In the genomic region with DNA sequence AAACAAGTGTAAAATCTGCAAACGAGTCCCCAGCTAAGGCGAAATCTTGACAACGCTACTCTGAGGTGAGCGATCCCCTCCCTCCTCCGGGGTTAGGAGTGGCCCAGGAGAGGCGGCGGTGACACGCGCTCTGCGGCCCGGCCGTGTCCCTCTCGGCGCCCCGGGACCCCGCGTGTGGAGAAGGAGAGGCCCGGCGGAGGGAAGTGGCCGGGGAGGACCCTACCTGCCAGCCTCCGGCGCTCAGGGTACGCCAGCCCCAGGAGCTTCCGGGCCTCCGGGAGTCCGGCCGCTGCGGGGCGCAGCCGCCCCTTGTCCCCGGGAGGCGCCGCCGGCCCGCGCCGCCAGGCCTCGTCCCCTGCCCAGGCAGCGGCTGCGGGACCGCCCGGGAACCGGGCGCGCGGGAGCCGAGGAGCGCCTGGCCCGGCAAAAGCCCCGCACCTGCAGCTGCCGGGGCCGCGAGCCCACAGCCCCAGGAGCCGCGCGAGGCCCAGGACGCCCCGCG, we compare ENCODE assay signal across 8 cellular contexts. TPM values are rescaled to one million over a fixed set of nuclear protein-coding genes. Genes with fewer than 3 reads are reported as not detected.
A peak's percentile ranks its signal among the peaks of the same experiment; 100 is the strongest.
DNase-seq lines count a peak whose midpoint lies in the region; ATAC-seq and TF ChIP-seq lines count a peak whose summit lies in the region.

No MANE protein-coding gene starts in this region.

- peak overlapping the region; percentile 77 for H3K9ac ChIP-seq in OCI-LY3 (ENCODE audit: low read length)

- H4K20me1 ChIP-seq in OCI-LY3 (ENCODE audit: insufficient read depth, low read length), result peaks cover 29% of the 10 kb centered on the region

- TF ChIP-seq CTCF in OCI-LY3 (IDR thresholded peaks at IDR 0.05; ENCODE audit: low read depth, low read length), result peak; percentile 21; the same call in 1 of the 2 replicates

- DNase-seq in SIG-M5 treated with dmso at 0.1 percent for 504 hours (lab: John Stamatoyannopoulos, UW; ENCODE audit: unreplicated experiment) (peak; percentile 34), SIG-M5 (lab: John Stamatoyannopoulos, UW) (no peak), germinal center (ENCODE audit: low spot score) (peak; percentile 68)
- peak; percentile 25 for DNase-seq in activated effector memory CD4-positive, alpha-beta T cell treated with Interleukin-2 at 50 U/mL for 16 hours

- ATAC-seq in HG02870 (IDR thresholded peaks at IDR 0.05; ENCODE audit: unreplicated experiment), result peak; percentile 28

- H3K9me3 ChIP-seq in OCI-LY3 (ENCODE audit: insufficient read depth, low read length), result no peaks in the 10 kb centered on the region
- H3K9me3 ChIP-seq in neuron (ENCODE audit: low read length), result no peaks in the 10 kb centered on the region

- peaks cover 22% of the 10 kb centered on the region for H3K4me1 ChIP-seq in OCI-LY3 (ENCODE audit: low read length)
- H3K4me1 ChIP-seq in neuron (ENCODE audit: insufficient read depth, low read length), result peaks cover 15% of the 10 kb centered on the region
- H3K4me1 ChIP-seq in urinary bladder (ENCODE audit: insufficient read depth), result no peaks in the 10 kb centered on the region

- H3K4me3 ChIP-seq in OCI-LY3 (ENCODE audit: low read length) (peak overlapping the region; percentile 82), neuron (ENCODE audit: low read length) (peak overlapping the region; percentile 96), urinary bladder (ENCODE audit: low read depth, low read length) (peak overlapping the region; percentile 94)

- peaks cover 46% of the 10 kb centered on the region for H3K79me2 ChIP-seq in OCI-LY3 (ENCODE audit: low read length)

- H3K36me3 ChIP-seq in OCI-LY3 (replicated peaks; ENCODE audit: low read depth, low read length) (no peaks in the 10 kb centered on the region), neuron (ENCODE audit: insufficient read depth, low read length) (no peaks in the 10 kb centered on the region), urinary bladder (ENCODE audit: insufficient read depth) (no peaks in the 10 kb centered on the region)

- WGBS in urinary bladder, result under 1% methylated on average over 59 of the region's 59 CpGs

- H3K27ac ChIP-seq in OCI-LY3 (ENCODE audit: low read length) (peak overlapping the region; percentile 4), urinary bladder (ENCODE audit: low read depth) (peak overlapping the region; percentile 85)

- peak overlapping the region; percentile 85 for H3K4me2 ChIP-seq in OCI-LY3 (ENCODE audit: low read length)

- no peaks in the 10 kb centered on the region for H3K27me3 ChIP-seq in OCI-LY3 (ENCODE audit: low read depth, low read length)
- H3K27me3 ChIP-seq in neuron (ENCODE audit: insufficient read depth, low read length), result no peaks in the 10 kb centered on the region

- H2AFZ ChIP-seq in OCI-LY3 (ENCODE audit: low read depth, low read length) (peak overlapping the region; percentile 29; the same call in 1 of the 2 replicates), neuron (ENCODE audit: low read depth, low read length) (peak overlapping the region; percentile 66)

RNA-seq across cellular contexts. Expression of a gene that starts 0.5 kb away (rescaled TPM):
- 28.0 TPM for total RNA-seq in urinary bladder
- polyA plus RNA-seq in urinary bladder, result 11.1 TPM

RNA-seq across cellular contexts. Expression of a gene that starts 49.8 kb away (rescaled TPM):
- 50.2 TPM for total RNA-seq in urinary bladder
- polyA plus RNA-seq in urinary bladder, result 18.5 TPM
